Comparison of ENCODE assay signal across 11 cellular contexts in the genomic region with DNA sequence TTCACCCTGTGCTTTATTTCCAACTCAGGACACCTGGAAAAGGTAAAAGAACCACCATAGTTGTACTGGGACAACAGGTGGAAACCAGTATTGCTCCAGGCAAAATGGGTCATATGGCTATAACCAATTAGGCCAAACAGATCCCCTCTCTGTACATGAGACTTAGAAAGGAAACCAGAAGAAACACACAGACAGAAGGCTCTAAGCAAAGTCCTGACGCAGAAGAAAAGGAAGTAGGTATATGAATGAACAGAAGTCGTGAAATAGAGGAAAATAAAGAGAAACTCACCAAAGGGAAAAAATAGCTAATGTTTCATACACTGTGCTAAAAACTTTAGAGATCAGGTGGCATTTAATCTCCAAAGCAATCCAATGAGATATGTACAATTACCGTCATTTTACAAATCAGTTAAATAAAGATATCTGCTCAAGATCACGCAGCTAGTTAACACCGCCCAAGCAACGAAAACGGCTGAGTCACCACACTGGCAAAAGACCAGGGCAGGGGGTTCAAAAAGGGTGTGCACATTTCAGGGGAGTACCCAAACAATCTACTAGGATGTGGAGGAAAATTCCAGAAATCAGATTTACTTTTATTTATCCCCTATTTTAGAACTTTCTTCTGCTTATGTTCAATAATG.
DNase-seq lines count a peak whose midpoint lies in the region; ATAC-seq, FAIRE-seq and TF ChIP-seq lines count a peak whose summit lies in the region.
"Had no signal": no experiment of that assay in that cellular context is flagged by ENCODE, and none has a peak within 500 bp of the region (broad histone marks: within the 10 kb centered on the region; RNA-seq: fewer than 3 reads in every experiment).

No MANE protein-coding gene starts in this region.

- no peaks in the 10 kb centered on the region for H3K27me3 Mint-ChIP-seq in activated naive CD8-positive, alpha-beta T cell treated with anti-CD3 and anti-CD28 coated beads, Interleukin-2, amount 50 U/mL, for 24 hours
- H3K27me3 Mint-ChIP-seq: type B pancreatic cell had no signal

- no peak overlapping the region for H3K4me3 ChIP-seq in small intestine (ENCODE audit: low read depth in 1 of 2, low read length in 2 of 2)
- H3K4me3 ChIP-seq: lower lobe of right lung had no signal

- H3K27me3 ChIP-seq in small intestine (ENCODE audit: control insufficient read depth in 2 of 2, insufficient read depth in 2 of 2, low read length in 2 of 2) = no peaks in the 10 kb centered on the region

- no peaks in the 10 kb centered on the region for H3K36me3 ChIP-seq in small intestine (ENCODE audit: control insufficient read depth in 2 of 2, insufficient read depth in 2 of 2, low read length in 2 of 2)
- H3K36me3 ChIP-seq: lower lobe of right lung had no signal

- H3K4me1 ChIP-seq in small intestine (ENCODE audit: control insufficient read depth in 2 of 2, insufficient read depth in 1 of 2, low read depth in 1 of 2, low read length in 1 of 2) = peaks cover 2 to 3% of the 10 kb centered on the region in 2 donors

- CTCF ChIA-PET in HEK293T (lab: Yijun Ruan, JAX) = no interaction called here

- POLR2A ChIA-PET in HEK293T (lab: Yijun Ruan, JAX) = no interaction called here

- H3K36me3 Mint-ChIP-seq in activated naive CD8-positive, alpha-beta T cell treated with anti-CD3 and anti-CD28 coated beads, Interleukin-2, amount 50 U/mL, for 24 hours (ENCODE audit: low read depth) = peaks cover 38% of the 10 kb centered on the region

- DNase-seq in activated naive CD8-positive, alpha-beta T cell treated with anti-CD3 and anti-CD28 coated beads, Interleukin-2, amount 50 U/mL, for 24 hours = no peak
- DNase-seq in SW 1271 (lab: John Stamatoyannopoulos, UW) (no peak), small intestine (no peak), HEK293T (ENCODE audit: extremely low spot score) (no peak), GM19240 (ENCODE audit: insufficient read length, low spot score) (no peak)
- DNase-seq: endodermal cell, lower lobe of right lung had no signal

- H3K4me3 Mint-ChIP-seq in activated naive CD8-positive, alpha-beta T cell treated with anti-CD3 and anti-CD28 coated beads, Interleukin-2, amount 50 U/mL, for 24 hours = peak overlapping the region; percentile 26
- H3K4me3 Mint-ChIP-seq: endodermal cell, type B pancreatic cell had no signal

- H3K9me3 Mint-ChIP-seq in activated naive CD8-positive, alpha-beta T cell treated with anti-CD3 and anti-CD28 coated beads, Interleukin-2, amount 50 U/mL, for 24 hours = peaks cover 15% of the 10 kb centered on the region

- peaks cover 77% of the 10 kb centered on the region for H3K4me1 Mint-ChIP-seq in activated naive CD8-positive, alpha-beta T cell treated with anti-CD3 and anti-CD28 coated beads, Interleukin-2, amount 50 U/mL, for 24 hours

- H3K27ac Mint-ChIP-seq in activated naive CD8-positive, alpha-beta T cell treated with anti-CD3 and anti-CD28 coated beads, Interleukin-2, amount 50 U/mL, for 24 hours = peak overlapping the region; percentile 95
- H3K27ac Mint-ChIP-seq: endodermal cell had no signal

- no peak for FAIRE-seq in small intestine (lab: Jason Lieb, UNC)

- no peak overlapping the region for H3K27ac ChIP-seq in small intestine (ENCODE audit: low read depth in 1 of 2, low read length in 1 of 2)
- H3K27ac ChIP-seq: lower lobe of right lung had no signal

- WGBS in small intestine, 3 donors = 73 to 78% (median 76%) methylated on average over 7 of the region's 7 CpGs

- peak; percentile 40 for ATAC-seq in GM18502 (IDR thresholded peaks at IDR 0.05; ENCODE audit: poor library complexity, unreplicated experiment)
- ATAC-seq in GM21360 (IDR thresholded peaks at IDR 0.05; ENCODE audit: unreplicated experiment) = peak; percentile 21
- peak; percentile 43 for ATAC-seq in HG03135 (IDR thresholded peaks at IDR 0.05; ENCODE audit: unreplicated experiment)
- ATAC-seq in activated naive CD8-positive, alpha-beta T cell treated with anti-CD3 and anti-CD28 coated beads, Interleukin-2, amount 50 U/mL, for 24 hours = no peak

- no peaks in the 10 kb centered on the region for H3K9me3 ChIP-seq in small intestine (ENCODE audit: control insufficient read depth, low read depth)

TF ChIP-seq in HEK293T, 16 proteins besides CTCF, POLR2A, EP300 and RAD21:
- TF ChIP-seq FOXK2 (IDR thresholded peaks at IDR 0.05) = no peak
- TF ChIP-seq FOXA1 (IDR thresholded peaks at IDR 0.05) = no peak
- no peak for TF ChIP-seq ARNT (IDR thresholded peaks at IDR 0.05)
- TF ChIP-seq TARDBP (IDR thresholded peaks at IDR 0.05) = no peak
- TF ChIP-seq CTBP1 (IDR thresholded peaks at IDR 0.05; ENCODE audit: borderline replicate concordance) = no peak
- TF ChIP-seq SP1 (IDR thresholded peaks at IDR 0.05) = no peak
- no peak for TF ChIP-seq ZNF384 (IDR thresholded peaks at IDR 0.05)
- no peak for TF ChIP-seq BHLHE40 (IDR thresholded peaks at IDR 0.05; ENCODE audit: borderline replicate concordance)
- TF ChIP-seq L3MBTL2 (conservative IDR thresholded peaks at IDR 0.05) = no peak
- TF ChIP-seq NFRKB (IDR thresholded peaks at IDR 0.05) = no peak
- TF ChIP-seq HDGF (IDR thresholded peaks at IDR 0.05; ENCODE audit: borderline replicate concordance) = no peak
- no peak for TF ChIP-seq LEF1 (IDR thresholded peaks at IDR 0.05; ENCODE audit: borderline replicate concordance)
- TF ChIP-seq, protein P1, sequence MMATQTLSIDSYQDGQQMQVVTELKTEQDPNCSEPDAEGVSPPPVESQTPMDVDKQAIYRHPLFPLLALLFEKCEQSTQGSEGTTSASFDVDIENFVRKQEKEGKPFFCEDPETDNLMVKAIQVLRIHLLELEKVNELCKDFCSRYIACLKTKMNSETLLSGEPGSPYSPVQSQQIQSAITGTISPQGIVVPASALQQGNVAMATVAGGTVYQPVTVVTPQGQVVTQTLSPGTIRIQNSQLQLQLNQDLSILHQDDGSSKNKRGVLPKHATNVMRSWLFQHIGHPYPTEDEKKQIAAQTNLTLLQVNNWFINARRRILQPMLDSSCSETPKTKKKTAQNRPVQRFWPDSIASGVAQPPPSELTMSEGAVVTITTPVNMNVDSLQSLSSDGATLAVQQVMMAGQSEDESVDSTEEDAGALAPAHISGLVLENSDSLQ (IDR thresholded peaks at IDR 0.05) = no peak
- TF ChIP-seq ELF4 (IDR thresholded peaks at IDR 0.05) = no peak
- TF ChIP-seq FOXM1 (IDR thresholded peaks at IDR 0.05; ENCODE audit: borderline replicate concordance) = no peak
- no peak for TF ChIP-seq SUZ12 (IDR thresholded peaks at IDR 0.05)
